2 cellular contexts compared by ENCODE assay signal in the genomic region with DNA sequence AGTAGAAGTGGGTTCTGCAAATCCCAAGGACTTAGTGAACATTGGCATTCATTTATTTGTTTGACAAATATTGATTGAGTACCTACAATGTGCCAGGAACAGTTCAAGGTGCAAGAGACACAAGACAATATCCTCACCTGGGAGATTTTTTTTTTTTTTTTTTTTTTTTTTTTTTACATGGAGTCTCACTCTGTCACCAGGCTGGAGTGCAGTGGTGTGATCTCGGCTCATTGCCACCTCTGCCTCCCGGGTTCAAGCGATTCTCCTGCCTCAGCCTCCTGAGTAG.
TF ChIP-seq lines count a peak whose summit lies in the region.

No MANE protein-coding gene starts in this region.

TF ChIP-seq in A549, 52 proteins besides CTCF, POLR2A, EP300 and RAD21:
- TF ChIP-seq JUN (IDR thresholded peaks at IDR 0.05), result peak in 1 of 2 experiments; percentile 4; a peak in 1 of 5 replicates

TF ChIP-seq in HEK293T, 16 proteins besides CTCF, POLR2A, EP300 and RAD21:
- TF ChIP-seq ZNF384 (IDR thresholded peaks at IDR 0.05), result peak; percentile 42
TF ChIP-seq in HEK293T: peak in this region for 1; not testable (repeated sequence) for 15.
